Comparison of ENCODE assay signal across 1 cellular context in the genomic region with DNA sequence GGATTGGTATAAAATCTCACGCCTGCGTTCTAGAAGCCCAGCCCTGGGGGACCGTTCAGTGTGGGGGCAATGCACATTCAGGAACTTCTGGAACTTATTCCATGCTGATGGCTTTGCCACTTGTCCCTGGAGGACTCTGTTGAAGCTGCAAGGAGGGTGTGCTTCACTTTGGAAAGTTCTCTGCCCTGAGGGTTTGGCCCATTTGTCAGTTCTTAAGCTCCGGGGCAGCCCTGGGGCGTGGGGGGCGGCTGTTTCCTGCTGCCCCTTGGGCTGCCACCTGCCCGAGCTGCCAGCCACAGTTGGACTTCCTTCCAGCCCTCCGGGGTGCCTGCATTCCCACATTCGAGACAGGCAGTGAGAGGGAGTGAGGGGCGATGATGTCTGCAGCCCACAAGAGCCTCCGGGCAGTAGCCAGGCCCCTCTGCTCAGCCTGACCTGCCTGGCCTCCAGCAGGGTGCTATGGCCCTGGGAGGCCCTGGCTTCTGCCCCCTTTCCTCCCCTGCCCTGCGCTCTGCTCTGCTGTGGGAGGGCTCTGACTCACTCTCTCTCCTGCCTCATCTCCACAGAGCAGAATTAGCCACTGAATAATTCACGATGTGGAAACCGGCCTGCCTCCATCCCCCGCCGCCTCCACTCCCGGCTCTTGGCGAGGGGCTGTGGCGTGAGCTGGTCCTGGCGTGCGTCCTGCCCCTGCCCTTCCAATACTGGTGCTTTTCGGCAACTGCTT.
TF ChIP-seq lines count a peak whose summit lies in the region.

No MANE protein-coding gene starts in this region.

TF ChIP-seq in GM12878, 131 proteins besides CTCF, POLR2A, EP300 and RAD21 (continued from another document and continues in another):
- TF ChIP-seq ZNF274 (IDR thresholded peaks at IDR 0.05; ENCODE audit: insufficient read depth, insufficient read length), result no peak
- no peak for TF ChIP-seq MEF2B (IDR thresholded peaks at IDR 0.05; ENCODE audit: partially characterized antibody, poor library complexity, severe bottlenecking)
- no peak for TF ChIP-seq TCF3 (IDR thresholded peaks at IDR 0.05; ENCODE audit: borderline replicate concordance, insufficient read depth, low read depth, low read length)
- TF ChIP-seq, protein P1, sequence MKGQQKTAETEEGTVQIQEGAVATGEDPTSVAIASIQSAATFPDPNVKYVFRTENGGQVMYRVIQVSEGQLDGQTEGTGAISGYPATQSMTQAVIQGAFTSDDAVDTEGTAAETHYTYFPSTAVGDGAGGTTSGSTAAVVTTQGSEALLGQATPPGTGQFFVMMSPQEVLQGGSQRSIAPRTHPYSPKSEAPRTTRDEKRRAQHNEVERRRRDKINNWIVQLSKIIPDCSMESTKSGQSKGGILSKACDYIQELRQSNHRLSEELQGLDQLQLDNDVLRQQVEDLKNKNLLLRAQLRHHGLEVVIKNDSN (IDR thresholded peaks at IDR 0.05; ENCODE audit: borderline replicate concordance, extremely low read length, insufficient read depth, low read depth, low read length), result no peak
- no peak for TF ChIP-seq JUND (IDR thresholded peaks at IDR 0.05; ENCODE audit: low read depth, low read length)
- TF ChIP-seq, protein P2, sequence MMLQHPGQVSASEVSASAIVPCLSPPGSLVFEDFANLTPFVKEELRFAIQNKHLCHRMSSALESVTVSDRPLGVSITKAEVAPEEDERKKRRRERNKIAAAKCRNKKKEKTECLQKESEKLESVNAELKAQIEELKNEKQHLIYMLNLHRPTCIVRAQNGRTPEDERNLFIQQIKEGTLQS (IDR thresholded peaks at IDR 0.05; ENCODE audit: borderline replicate concordance, extremely low read depth, low read depth, low read length), result no peak
- TF ChIP-seq, protein P3, sequence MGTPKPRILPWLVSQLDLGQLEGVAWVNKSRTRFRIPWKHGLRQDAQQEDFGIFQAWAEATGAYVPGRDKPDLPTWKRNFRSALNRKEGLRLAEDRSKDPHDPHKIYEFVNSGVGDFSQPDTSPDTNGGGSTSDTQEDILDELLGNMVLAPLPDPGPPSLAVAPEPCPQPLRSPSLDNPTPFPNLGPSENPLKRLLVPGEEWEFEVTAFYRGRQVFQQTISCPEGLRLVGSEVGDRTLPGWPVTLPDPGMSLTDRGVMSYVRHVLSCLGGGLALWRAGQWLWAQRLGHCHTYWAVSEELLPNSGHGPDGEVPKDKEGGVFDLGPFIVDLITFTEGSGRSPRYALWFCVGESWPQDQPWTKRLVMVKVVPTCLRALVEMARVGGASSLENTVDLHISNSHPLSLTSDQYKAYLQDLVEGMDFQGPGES (IDR thresholded peaks at IDR 0.05), result no peak
- TF ChIP-seq, protein P4, sequence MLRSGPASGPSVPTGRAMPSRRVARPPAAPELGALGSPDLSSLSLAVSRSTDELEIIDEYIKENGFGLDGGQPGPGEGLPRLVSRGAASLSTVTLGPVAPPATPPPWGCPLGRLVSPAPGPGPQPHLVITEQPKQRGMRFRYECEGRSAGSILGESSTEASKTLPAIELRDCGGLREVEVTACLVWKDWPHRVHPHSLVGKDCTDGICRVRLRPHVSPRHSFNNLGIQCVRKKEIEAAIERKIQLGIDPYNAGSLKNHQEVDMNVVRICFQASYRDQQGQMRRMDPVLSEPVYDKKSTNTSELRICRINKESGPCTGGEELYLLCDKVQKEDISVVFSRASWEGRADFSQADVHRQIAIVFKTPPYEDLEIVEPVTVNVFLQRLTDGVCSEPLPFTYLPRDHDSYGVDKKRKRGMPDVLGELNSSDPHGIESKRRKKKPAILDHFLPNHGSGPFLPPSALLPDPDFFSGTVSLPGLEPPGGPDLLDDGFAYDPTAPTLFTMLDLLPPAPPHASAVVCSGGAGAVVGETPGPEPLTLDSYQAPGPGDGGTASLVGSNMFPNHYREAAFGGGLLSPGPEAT (IDR thresholded peaks at IDR 0.05; ENCODE audit: low read depth), result no peak
- TF ChIP-seq, protein P5, sequence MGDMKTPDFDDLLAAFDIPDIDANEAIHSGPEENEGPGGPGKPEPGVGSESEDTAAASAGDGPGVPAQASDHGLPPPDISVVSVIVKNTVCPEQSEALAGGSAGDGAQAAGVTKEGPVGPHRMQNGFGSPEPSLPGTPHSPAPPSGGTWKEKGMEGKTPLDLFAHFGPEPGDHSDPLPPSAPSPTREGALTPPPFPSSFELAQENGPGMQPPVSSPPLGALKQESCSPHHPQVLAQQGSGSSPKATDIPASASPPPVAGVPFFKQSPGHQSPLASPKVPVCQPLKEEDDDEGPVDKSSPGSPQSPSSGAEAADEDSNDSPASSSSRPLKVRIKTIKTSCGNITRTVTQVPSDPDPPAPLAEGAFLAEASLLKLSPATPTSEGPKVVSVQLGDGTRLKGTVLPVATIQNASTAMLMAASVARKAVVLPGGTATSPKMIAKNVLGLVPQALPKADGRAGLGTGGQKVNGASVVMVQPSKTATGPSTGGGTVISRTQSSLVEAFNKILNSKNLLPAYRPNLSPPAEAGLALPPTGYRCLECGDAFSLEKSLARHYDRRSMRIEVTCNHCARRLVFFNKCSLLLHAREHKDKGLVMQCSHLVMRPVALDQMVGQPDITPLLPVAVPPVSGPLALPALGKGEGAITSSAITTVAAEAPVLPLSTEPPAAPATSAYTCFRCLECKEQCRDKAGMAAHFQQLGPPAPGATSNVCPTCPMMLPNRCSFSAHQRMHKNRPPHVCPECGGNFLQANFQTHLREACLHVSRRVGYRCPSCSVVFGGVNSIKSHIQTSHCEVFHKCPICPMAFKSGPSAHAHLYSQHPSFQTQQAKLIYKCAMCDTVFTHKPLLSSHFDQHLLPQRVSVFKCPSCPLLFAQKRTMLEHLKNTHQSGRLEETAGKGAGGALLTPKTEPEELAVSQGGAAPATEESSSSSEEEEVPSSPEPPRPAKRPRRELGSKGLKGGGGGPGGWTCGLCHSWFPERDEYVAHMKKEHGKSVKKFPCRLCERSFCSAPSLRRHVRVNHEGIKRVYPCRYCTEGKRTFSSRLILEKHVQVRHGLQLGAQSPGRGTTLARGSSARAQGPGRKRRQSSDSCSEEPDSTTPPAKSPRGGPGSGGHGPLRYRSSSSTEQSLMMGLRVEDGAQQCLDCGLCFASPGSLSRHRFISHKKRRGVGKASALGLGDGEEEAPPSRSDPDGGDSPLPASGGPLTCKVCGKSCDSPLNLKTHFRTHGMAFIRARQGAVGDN (IDR thresholded peaks at IDR 0.05), result 0 out of 2 replicates have a peak, but pooled peaks have one; percentile 5
- no peak for TF ChIP-seq EGR1 (IDR thresholded peaks at IDR 0.05; ENCODE audit: borderline replicate concordance in 1 of 2, low read depth in 2 of 2, low read length in 2 of 2)
- TF ChIP-seq NRF1 (conservative IDR thresholded peaks at IDR 0.05; ENCODE audit: low read depth, low read length), result 0 out of 2 replicates have a peak, but pooled peaks have one; percentile 16
- peak; percentile 35; the same call in 1 of the 2 replicates for TF ChIP-seq POLR2AphosphoS5 (IDR thresholded peaks at IDR 0.05; ENCODE audit: low read length)
- TF ChIP-seq, protein P6, sequence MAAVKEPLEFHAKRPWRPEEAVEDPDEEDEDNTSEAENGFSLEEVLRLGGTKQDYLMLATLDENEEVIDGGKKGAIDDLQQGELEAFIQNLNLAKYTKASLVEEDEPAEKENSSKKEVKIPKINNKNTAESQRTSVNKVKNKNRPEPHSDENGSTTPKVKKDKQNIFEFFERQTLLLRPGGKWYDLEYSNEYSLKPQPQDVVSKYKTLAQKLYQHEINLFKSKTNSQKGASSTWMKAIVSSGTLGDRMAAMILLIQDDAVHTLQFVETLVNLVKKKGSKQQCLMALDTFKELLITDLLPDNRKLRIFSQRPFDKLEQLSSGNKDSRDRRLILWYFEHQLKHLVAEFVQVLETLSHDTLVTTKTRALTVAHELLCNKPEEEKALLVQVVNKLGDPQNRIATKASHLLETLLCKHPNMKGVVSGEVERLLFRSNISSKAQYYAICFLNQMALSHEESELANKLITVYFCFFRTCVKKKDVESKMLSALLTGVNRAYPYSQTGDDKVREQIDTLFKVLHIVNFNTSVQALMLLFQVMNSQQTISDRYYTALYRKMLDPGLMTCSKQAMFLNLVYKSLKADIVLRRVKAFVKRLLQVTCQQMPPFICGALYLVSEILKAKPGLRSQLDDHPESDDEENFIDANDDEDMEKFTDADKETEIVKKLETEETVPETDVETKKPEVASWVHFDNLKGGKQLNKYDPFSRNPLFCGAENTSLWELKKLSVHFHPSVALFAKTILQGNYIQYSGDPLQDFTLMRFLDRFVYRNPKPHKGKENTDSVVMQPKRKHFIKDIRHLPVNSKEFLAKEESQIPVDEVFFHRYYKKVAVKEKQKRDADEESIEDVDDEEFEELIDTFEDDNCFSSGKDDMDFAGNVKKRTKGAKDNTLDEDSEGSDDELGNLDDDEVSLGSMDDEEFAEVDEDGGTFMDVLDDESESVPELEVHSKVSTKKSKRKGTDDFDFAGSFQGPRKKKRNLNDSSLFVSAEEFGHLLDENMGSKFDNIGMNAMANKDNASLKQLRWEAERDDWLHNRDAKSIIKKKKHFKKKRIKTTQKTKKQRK (IDR thresholded peaks at IDR 0.05; ENCODE audit: low read depth, low read length), result no peak
- no peak for TF ChIP-seq SP1 (IDR thresholded peaks at IDR 0.05; ENCODE audit: low read depth, low read length)
- 0 out of 2 replicates have a peak, but pooled peaks have one; percentile 19 for TF ChIP-seq ZNF207 (IDR thresholded peaks at IDR 0.05; ENCODE audit: borderline replicate concordance)
- TF ChIP-seq, protein P7, sequence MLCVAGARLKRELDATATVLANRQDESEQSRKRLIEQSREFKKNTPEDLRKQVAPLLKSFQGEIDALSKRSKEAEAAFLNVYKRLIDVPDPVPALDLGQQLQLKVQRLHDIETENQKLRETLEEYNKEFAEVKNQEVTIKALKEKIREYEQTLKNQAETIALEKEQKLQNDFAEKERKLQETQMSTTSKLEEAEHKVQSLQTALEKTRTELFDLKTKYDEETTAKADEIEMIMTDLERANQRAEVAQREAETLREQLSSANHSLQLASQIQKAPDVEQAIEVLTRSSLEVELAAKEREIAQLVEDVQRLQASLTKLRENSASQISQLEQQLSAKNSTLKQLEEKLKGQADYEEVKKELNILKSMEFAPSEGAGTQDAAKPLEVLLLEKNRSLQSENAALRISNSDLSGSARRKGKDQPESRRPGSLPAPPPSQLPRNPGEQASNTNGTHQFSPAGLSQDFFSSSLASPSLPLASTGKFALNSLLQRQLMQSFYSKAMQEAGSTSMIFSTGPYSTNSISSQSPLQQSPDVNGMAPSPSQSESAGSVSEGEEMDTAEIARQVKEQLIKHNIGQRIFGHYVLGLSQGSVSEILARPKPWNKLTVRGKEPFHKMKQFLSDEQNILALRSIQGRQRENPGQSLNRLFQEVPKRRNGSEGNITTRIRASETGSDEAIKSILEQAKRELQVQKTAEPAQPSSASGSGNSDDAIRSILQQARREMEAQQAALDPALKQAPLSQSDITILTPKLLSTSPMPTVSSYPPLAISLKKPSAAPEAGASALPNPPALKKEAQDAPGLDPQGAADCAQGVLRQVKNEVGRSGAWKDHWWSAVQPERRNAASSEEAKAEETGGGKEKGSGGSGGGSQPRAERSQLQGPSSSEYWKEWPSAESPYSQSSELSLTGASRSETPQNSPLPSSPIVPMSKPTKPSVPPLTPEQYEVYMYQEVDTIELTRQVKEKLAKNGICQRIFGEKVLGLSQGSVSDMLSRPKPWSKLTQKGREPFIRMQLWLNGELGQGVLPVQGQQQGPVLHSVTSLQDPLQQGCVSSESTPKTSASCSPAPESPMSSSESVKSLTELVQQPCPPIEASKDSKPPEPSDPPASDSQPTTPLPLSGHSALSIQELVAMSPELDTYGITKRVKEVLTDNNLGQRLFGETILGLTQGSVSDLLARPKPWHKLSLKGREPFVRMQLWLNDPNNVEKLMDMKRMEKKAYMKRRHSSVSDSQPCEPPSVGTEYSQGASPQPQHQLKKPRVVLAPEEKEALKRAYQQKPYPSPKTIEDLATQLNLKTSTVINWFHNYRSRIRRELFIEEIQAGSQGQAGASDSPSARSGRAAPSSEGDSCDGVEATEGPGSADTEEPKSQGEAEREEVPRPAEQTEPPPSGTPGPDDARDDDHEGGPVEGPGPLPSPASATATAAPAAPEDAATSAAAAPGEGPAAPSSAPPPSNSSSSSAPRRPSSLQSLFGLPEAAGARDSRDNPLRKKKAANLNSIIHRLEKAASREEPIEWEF (IDR thresholded peaks at IDR 0.05; ENCODE audit: insufficient replicate concordance, low read depth, low read length), result no peak
- TF ChIP-seq, protein P8, sequence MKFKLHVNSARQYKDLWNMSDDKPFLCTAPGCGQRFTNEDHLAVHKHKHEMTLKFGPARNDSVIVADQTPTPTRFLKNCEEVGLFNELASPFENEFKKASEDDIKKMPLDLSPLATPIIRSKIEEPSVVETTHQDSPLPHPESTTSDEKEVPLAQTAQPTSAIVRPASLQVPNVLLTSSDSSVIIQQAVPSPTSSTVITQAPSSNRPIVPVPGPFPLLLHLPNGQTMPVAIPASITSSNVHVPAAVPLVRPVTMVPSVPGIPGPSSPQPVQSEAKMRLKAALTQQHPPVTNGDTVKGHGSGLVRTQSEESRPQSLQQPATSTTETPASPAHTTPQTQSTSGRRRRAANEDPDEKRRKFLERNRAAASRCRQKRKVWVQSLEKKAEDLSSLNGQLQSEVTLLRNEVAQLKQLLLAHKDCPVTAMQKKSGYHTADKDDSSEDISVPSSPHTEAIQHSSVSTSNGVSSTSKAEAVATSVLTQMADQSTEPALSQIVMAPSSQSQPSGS (IDR thresholded peaks at IDR 0.05; ENCODE audit: low read length), result no peak
- TF ChIP-seq SUPT20H (IDR thresholded peaks at IDR 0.05; ENCODE audit: borderline replicate concordance, control insufficient read depth, low read depth, low read length), result no peak
- TF ChIP-seq, protein P9, sequence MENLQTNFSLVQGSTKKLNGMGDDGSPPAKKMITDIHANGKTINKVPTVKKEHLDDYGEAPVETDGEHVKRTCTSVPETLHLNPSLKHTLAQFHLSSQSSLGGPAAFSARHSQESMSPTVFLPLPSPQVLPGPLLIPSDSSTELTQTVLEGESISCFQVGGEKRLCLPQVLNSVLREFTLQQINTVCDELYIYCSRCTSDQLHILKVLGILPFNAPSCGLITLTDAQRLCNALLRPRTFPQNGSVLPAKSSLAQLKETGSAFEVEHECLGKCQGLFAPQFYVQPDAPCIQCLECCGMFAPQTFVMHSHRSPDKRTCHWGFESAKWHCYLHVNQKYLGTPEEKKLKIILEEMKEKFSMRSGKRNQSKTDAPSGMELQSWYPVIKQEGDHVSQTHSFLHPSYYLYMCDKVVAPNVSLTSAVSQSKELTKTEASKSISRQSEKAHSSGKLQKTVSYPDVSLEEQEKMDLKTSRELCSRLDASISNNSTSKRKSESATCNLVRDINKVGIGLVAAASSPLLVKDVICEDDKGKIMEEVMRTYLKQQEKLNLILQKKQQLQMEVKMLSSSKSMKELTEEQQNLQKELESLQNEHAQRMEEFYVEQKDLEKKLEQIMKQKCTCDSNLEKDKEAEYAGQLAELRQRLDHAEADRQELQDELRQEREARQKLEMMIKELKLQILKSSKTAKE (IDR thresholded peaks at IDR 0.05; ENCODE audit: low read depth, poor library complexity, severe bottlenecking), result no peak
- TF ChIP-seq, protein P10, sequence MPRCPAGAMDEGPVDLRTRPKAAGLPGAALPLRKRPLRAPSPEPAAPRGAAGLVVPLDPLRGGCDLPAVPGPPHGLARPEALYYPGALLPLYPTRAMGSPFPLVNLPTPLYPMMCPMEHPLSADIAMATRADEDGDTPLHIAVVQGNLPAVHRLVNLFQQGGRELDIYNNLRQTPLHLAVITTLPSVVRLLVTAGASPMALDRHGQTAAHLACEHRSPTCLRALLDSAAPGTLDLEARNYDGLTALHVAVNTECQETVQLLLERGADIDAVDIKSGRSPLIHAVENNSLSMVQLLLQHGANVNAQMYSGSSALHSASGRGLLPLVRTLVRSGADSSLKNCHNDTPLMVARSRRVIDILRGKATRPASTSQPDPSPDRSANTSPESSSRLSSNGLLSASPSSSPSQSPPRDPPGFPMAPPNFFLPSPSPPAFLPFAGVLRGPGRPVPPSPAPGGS (IDR thresholded peaks at IDR 0.05; ENCODE audit: borderline replicate concordance, insufficient read depth, low read depth, low read length, poor library complexity, severe bottlenecking), result no peak
- TF ChIP-seq TBL1XR1 (IDR thresholded peaks at IDR 0.05; ENCODE audit: low read depth, low read length), result no peak
